ENCODE assay signal across 18 cellular contexts in the genomic region with DNA sequence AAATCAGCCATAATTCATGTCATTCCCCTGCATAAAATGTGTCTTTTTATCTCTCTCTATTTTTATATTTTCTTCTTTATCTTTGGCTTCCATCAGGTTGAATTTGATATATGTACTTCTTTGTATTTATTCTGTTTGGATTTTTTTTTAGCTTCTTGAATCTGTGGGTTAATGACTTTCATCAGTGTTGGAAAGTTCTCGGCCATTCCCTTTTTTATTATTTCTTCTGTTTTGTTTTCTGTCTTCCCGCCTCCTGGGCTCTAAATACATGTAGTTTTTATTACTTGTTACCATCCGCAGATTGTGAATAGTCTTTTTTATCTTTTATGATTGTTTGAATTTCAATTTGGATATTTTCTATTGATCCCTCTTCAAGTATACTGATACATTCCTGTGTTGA.
"Had no signal": no experiment of that assay in that cellular context is flagged by ENCODE, and none has a peak within 500 bp of the region (broad histone marks: within the 10 kb centered on the region; RNA-seq: fewer than 3 reads in every experiment).

No MANE protein-coding gene starts in this region.

- H3K9me3 ChIP-seq: neutrophil, ovary, pancreas, prostate gland, right lobe of liver had no signal

- H3K4me3 ChIP-seq: neural progenitor cell, ovary, pancreas, prostate gland, psoas muscle, right atrium auricular region, right lobe of liver, sigmoid colon, skin epidermis, smooth muscle cell, spleen had no signal

- H3K27ac ChIP-seq: neural progenitor cell, neutrophil, ovary, pancreas, parathyroid adenoma, prostate gland, psoas muscle, right atrium auricular region, right lobe of liver, sigmoid colon, skin epidermis, spleen had no signal

- ATAC-seq: naive thymus-derived CD8-positive, alpha-beta T cell; natural killer cell; natural killer cell treated with Interleukin-12 subunit alpha and Interleukin-12 subunit beta and Interleukin-15 and Interleukin-18, amount 100 ng/mL, for 72 hours; pancreas; psoas muscle; right cardiac atrium; right lobe of liver; sciatic nerve had no signal

- H3K36me3 ChIP-seq: neural progenitor cell, neutrophil, ovary, pancreas, prostate gland, right atrium auricular region, right lobe of liver, sigmoid colon, spleen had no signal

- H3K4me1 ChIP-seq: neural progenitor cell, pancreas, parathyroid adenoma, prostate gland, psoas muscle, right atrium auricular region, right lobe of liver, sigmoid colon, spleen had no signal
